In the genomic region with DNA sequence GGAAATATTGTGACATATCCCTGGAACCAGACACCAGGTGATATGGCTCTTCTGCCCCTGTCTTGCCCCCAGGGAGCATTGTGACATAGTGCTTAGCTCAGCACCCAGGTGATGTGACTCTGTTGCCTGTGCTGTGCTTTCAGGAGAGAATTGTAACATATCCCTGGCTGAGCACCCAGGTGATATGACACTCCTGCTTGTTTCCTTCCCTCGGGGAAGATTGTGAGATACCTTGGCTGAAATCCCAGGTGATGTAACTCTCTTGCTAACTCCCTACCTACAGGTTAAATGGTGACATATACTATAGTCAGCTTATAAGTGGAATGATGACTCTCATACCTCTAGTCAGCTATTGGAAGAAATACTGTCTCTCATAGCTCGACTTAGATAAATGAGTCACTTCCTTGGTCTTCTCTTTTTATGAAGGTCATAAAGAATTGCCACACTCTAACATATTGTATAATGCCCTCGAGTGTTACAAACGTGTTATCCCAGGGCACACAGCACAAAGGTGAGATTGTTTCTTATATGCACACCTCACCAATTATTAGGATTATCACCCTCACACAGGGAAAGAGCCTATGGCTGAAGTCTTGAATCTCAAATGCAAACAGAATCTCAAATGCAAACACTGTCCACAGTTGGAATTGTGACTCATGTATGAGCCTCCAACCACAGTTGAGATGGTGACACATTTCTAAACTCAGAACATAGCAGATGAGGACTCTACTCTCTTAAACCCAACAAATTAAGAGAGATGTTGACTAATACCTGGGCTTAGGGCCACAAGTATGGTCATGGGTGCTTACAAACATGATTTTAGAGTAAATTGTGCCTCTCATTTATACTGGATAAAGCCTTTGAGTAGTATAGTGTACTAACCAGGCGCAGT, we compare ENCODE assay signal across 11 cellular contexts. TPM values are rescaled to one million over a fixed set of nuclear protein-coding genes. Genes with fewer than 3 reads are reported as not detected.
DNase-seq lines count a peak whose midpoint lies in the region; ATAC-seq, FAIRE-seq and TF ChIP-seq lines count a peak whose summit lies in the region.
"Had no signal": no experiment of that assay in that cellular context is flagged by ENCODE, and none has a peak within 500 bp of the region (broad histone marks: within the 10 kb centered on the region; RNA-seq: fewer than 3 reads in every experiment).

No MANE protein-coding gene starts in this region.

- H3K4me1 Mint-ChIP-seq in astrocyte (ENCODE audit: low read depth, unreplicated experiment): peaks cover 8% of the 10 kb centered on the region
- H3K4me1 Mint-ChIP-seq in CD4-positive, alpha-beta memory T cell: peaks cover 0 to 5% (median 0%) of the 10 kb centered on the region in 4 donors
- H3K4me1 Mint-ChIP-seq: naive B cell had no signal

- H3K27me3 Mint-ChIP-seq in astrocyte (ENCODE audit: low read depth, unreplicated experiment): no peaks in the 10 kb centered on the region
- H3K27me3 Mint-ChIP-seq in CD4-positive, alpha-beta memory T cell: no peaks in the 10 kb centered on the region
- H3K27me3 Mint-ChIP-seq: dendritic cell treated with granulocyte-macrophage colony-stimulating factor and Interleukin-4, amounts not matched to agents 40 ng/mL and 50 ng/mL, for 4 days; naive B cell had no signal

- DNase-seq in Daoy (ENCODE audit: low read depth) (peak; percentile 68), HK-2 (ENCODE audit: unreplicated experiment) (peak; percentile 32), astrocyte (ENCODE audit: low read depth) (peak; percentile 88), mucosa of descending colon (no peak), NCI-H345 (lab: John Stamatoyannopoulos, UW) (no peak), Ammon's horn (ENCODE audit: low spot score) (no peak)
- no peak for DNase-seq in CD4-positive, alpha-beta memory T cell
- no peak for DNase-seq in activated effector memory CD4-positive, alpha-beta T cell treated with Interleukin-2 at 50 U/mL for 16 hours
- DNase-seq: naive B cell, NCI-H1694 treated with DMSO at 0.1 percent for 48 hours had no signal

- TF ChIP-seq CTCF in astrocyte (IDR thresholded peaks at IDR 0.05; ENCODE audit: insufficient read depth, low read depth, low read length): no peak
- TF ChIP-seq CTCF in mucosa of descending colon (IDR thresholded peaks at IDR 0.05): no peak

- H2AFZ ChIP-seq in astrocyte (ENCODE audit: low read depth, low read length): no peak overlapping the region

- ATAC-seq in mucosa of descending colon: peak; percentile 88

- no peaks in the 10 kb centered on the region for H3K9me3 Mint-ChIP-seq in astrocyte (ENCODE audit: unreplicated experiment)
- no peaks in the 10 kb centered on the region for H3K9me3 Mint-ChIP-seq in CD4-positive, alpha-beta memory T cell
- H3K9me3 Mint-ChIP-seq: dendritic cell treated with granulocyte-macrophage colony-stimulating factor and Interleukin-4, amounts not matched to agents 40 ng/mL and 50 ng/mL, for 4 days; naive B cell had no signal

- peak overlapping the region; percentile 51 for H3K27ac ChIP-seq in astrocyte (ENCODE audit: low read depth, low read length)
- H3K27ac ChIP-seq in CD4-positive, alpha-beta memory T cell (ENCODE audit: low read depth, low read length): no peak overlapping the region

- H4K20me1 ChIP-seq in astrocyte (ENCODE audit: insufficient read depth, low read length): peaks cover 37% of the 10 kb centered on the region

- H3K4me2 ChIP-seq in astrocyte (ENCODE audit: low read length): peak overlapping the region; percentile 58

- H3K36me3 Mint-ChIP-seq in astrocyte (ENCODE audit: low read depth, unreplicated experiment): peaks cover 34% of the 10 kb centered on the region
- peaks cover 67 to 86% of the 10 kb centered on the region in 2 donors for H3K36me3 Mint-ChIP-seq in CD4-positive, alpha-beta memory T cell

- H3K4me1 ChIP-seq in astrocyte (ENCODE audit: insufficient read depth, low read length) (peaks cover 17% of the 10 kb centered on the region), mucosa of descending colon (ENCODE audit: low read depth) (no peaks in the 10 kb centered on the region)
- no peaks in the 10 kb centered on the region for H3K4me1 ChIP-seq in CD4-positive, alpha-beta memory T cell (ENCODE audit: insufficient read depth, low read length)

- H3K4me3 Mint-ChIP-seq in astrocyte (ENCODE audit: unreplicated experiment): no peak overlapping the region
- H3K4me3 Mint-ChIP-seq in CD4-positive, alpha-beta memory T cell: no peak overlapping the region
- H3K4me3 Mint-ChIP-seq: dendritic cell treated with granulocyte-macrophage colony-stimulating factor and Interleukin-4, amounts not matched to agents 40 ng/mL and 50 ng/mL, for 4 days had no signal

- no peak for FAIRE-seq in astrocyte (lab: Jason Lieb, UNC)

- CTCF ChIA-PET in CD4-positive, alpha-beta memory T cell (lab: Charles Lee; ENCODE audit: partially characterized antibody): no interaction called here

- peak overlapping the region; percentile 12 for H3K9ac ChIP-seq in astrocyte (ENCODE audit: low read length)

- H3K27ac Mint-ChIP-seq in astrocyte (ENCODE audit: unreplicated experiment): no peak overlapping the region
- peak overlapping the region in 2 of 7 donors; percentile 7 to 52 for H3K27ac Mint-ChIP-seq in CD4-positive, alpha-beta memory T cell
- H3K27ac Mint-ChIP-seq: dendritic cell treated with granulocyte-macrophage colony-stimulating factor and Interleukin-4, amounts not matched to agents 40 ng/mL and 50 ng/mL, for 4 days; naive B cell had no signal

- no peak overlapping the region for H3K4me3 ChIP-seq in astrocyte (ENCODE audit: insufficient read depth, low read depth, low read length)
- no peak overlapping the region for H3K4me3 ChIP-seq in mucosa of descending colon
- no peak overlapping the region for H3K4me3 ChIP-seq in CD4-positive, alpha-beta memory T cell (ENCODE audit: low read length in 2 of 2)

- H3K9me3 ChIP-seq in astrocyte (ENCODE audit: insufficient read depth, low read depth, low read length) (no peaks in the 10 kb centered on the region), mucosa of descending colon (no peaks in the 10 kb centered on the region)
- no peaks in the 10 kb centered on the region for H3K9me3 ChIP-seq in CD4-positive, alpha-beta memory T cell (ENCODE audit: control insufficient read depth in 1 of 2, low read length in 2 of 2)

- intact Hi-C loops in mucosa of descending colon (cut with DNase I, micrococcal nuclease): no loop called here
- intact Hi-C loops in CD4-positive, alpha-beta memory T cell (cut with micrococcal nuclease): no loop called here

- H3K36me3 ChIP-seq in astrocyte (ENCODE audit: insufficient read depth, low read length) (peaks cover 44% of the 10 kb centered on the region), mucosa of descending colon (ENCODE audit: low read depth) (peaks cover 2% of the 10 kb centered on the region)
- H3K36me3 ChIP-seq in CD4-positive, alpha-beta memory T cell (ENCODE audit: insufficient read depth, low read length): peaks cover 62% of the 10 kb centered on the region

- no peaks in the 10 kb centered on the region for H3K27me3 ChIP-seq in astrocyte (ENCODE audit: insufficient read depth, low read length)
- no peaks in the 10 kb centered on the region for H3K27me3 ChIP-seq in CD4-positive, alpha-beta memory T cell (ENCODE audit: insufficient read depth, low read length)

- H3K79me2 ChIP-seq in astrocyte (ENCODE audit: insufficient read depth, low read length): peaks cover 2% of the 10 kb centered on the region

- POLR2A ChIA-PET in CD4-positive, alpha-beta memory T cell (lab: Charles Lee; ENCODE audit: partially characterized antibody): no interaction called here

RNA-seq across cellular contexts. Expression of gene ZNF254, which starts 32.7 kb away (rescaled TPM):
- total RNA-seq in Daoy (2014; rRNA removed; shearing (Covaris generic)): 7.4 and 9.9 TPM in 2 replicates
- total RNA-seq in astrocyte (13.9 and 20.4 TPM in 2 replicates), mucosa of descending colon (10 to 100 TPM; 13.7 to 22.4 (median 17.3) TPM)
- 10 to 100 TPM; 17.6 to 19.1 TPM for total RNA-seq in CD4-positive, alpha-beta memory T cell
- 1 to 10 TPM; 3.4 to 7.4 TPM for polyA plus RNA-seq in CD4-positive, alpha-beta memory T cell

Comparison
In these comparisons a context has a peak if more than half of its experiments do, and no peak if none do; other contexts are left out.
1. DNase-seq: peak in Daoy (single experiment), HK-2 (single experiment) and astrocyte (single experiment); none in mucosa of descending colon (0 of 3), NCI-H345 (single experiment), CD4-positive, alpha-beta memory T cell (0 of 5), Ammon's horn (single experiment) and activated effector memory CD4-positive, alpha-beta T cell treated with Interleukin-2 at 50 U/mL for 16 hours (single experiment).